In the genomic region with DNA sequence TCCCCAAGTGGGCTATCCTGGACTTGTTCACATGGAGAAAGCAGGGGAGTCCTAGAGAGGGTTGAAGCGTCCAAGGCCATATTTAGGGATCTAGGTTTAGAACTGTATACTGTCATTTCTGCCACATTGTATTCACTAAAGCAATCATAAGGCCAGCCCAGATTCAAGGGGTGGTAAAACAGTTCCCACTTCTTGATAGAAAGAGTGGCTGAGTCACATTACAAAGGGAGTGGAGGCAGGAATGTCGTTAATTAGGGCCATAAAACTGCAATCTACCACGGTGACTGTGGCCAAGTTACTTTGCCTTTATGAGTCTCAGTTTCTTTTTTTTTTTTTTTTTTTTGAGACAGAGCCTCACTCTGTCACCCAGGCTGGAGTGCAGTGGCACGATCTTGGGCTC, we compare ENCODE assay signal across 1 cellular context.
TF ChIP-seq lines count a peak whose summit lies in the region.

No MANE protein-coding gene starts in this region.

TF ChIP-seq in HEK293, 187 proteins besides CTCF, POLR2A, EP300 and RAD21 (continued from another document and continues in another):
- TF ChIP-seq, protein P1, sequence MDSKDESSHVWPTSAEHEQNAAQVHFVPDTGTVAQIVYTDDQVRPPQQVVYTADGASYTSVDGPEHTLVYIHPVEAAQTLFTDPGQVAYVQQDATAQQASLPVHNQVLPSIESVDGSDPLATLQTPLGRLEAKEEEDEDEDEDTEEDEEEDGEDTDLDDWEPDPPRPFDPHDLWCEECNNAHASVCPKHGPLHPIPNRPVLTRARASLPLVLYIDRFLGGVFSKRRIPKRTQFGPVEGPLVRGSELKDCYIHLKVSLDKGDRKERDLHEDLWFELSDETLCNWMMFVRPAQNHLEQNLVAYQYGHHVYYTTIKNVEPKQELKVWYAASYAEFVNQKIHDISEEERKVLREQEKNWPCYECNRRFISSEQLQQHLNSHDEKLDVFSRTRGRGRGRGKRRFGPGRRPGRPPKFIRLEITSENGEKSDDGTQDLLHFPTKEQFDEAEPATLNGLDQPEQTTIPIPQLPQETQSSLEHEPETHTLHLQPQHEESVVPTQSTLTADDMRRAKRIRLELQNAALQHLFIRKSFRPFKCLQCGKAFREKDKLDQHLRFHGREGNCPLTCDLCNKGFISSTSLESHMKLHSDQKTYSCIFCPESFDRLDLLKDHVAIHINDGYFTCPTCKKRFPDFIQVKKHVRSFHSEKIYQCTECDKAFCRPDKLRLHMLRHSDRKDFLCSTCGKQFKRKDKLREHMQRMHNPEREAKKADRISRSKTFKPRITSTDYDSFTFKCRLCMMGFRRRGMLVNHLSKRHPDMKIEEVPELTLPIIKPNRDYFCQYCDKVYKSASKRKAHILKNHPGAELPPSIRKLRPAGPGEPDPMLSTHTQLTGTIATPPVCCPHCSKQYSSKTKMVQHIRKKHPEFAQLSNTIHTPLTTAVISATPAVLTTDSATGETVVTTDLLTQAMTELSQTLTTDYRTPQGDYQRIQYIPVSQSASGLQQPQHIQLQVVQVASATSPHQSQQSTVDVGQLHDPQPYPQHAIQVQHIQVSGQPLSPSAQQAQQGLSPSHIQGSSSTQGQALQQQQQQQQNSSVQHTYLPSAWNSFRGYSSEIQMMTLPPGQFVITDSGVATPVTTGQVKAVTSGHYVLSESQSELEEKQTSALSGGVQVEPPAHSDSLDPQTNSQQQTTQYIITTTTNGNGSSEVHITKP (tag by site-specific recombination; IDR thresholded peaks at IDR 0.05), result peak; percentile 94
- no peak for TF ChIP-seq ZNF221 (tag by site-specific recombination; IDR thresholded peaks at IDR 0.05; ENCODE audit: borderline replicate concordance)
- TF ChIP-seq ZNF785 (tag by site-specific recombination; IDR thresholded peaks at IDR 0.05), result no peak
- TF ChIP-seq MZF1 (tag by site-specific recombination; IDR thresholded peaks at IDR 0.05; ENCODE audit: borderline replicate concordance), result peak; percentile 58; the same call in 1 of the 2 replicates
- no peak for TF ChIP-seq ZNF292 (tag by site-specific recombination; IDR thresholded peaks at IDR 0.05; ENCODE audit: borderline replicate concordance, low read depth)
- peak; percentile 68 for TF ChIP-seq PRDM1 (tag by site-specific recombination; IDR thresholded peaks at IDR 0.05)
- no peak for TF ChIP-seq HOXD13 (CRISPR knock-in tag; IDR thresholded peaks at IDR 0.05; ENCODE audit: borderline replicate concordance)
- TF ChIP-seq ZNF549 (tag by site-specific recombination; IDR thresholded peaks at IDR 0.05), result no peak
- TF ChIP-seq, protein P2, sequence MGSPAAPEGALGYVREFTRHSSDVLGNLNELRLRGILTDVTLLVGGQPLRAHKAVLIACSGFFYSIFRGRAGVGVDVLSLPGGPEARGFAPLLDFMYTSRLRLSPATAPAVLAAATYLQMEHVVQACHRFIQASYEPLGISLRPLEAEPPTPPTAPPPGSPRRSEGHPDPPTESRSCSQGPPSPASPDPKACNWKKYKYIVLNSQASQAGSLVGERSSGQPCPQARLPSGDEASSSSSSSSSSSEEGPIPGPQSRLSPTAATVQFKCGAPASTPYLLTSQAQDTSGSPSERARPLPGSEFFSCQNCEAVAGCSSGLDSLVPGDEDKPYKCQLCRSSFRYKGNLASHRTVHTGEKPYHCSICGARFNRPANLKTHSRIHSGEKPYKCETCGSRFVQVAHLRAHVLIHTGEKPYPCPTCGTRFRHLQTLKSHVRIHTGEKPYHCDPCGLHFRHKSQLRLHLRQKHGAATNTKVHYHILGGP (tag by site-specific recombination; IDR thresholded peaks at IDR 0.05), result no peak
- no peak for TF ChIP-seq ZNF76 (tag by site-specific recombination; IDR thresholded peaks at IDR 0.05; ENCODE audit: borderline replicate concordance, low read depth)
- no peak for TF ChIP-seq SALL2 (tag by site-specific recombination; IDR thresholded peaks at IDR 0.05; ENCODE audit: borderline replicate concordance)
- no peak for TF ChIP-seq ZNF239 (tag by site-specific recombination; IDR thresholded peaks at IDR 0.05)
- 0 out of 2 replicates have a peak, but pooled peaks have one; percentile 33 for TF ChIP-seq ZNF341 (tag by site-specific recombination; IDR thresholded peaks at IDR 0.05; ENCODE audit: low read depth)
- no peak for TF ChIP-seq SETDB1 (IDR thresholded peaks at IDR 0.05; ENCODE audit: insufficient read length, low read length)
- no peak for TF ChIP-seq ZNF473 (tag by site-specific recombination; IDR thresholded peaks at IDR 0.05)
- TF ChIP-seq ZNF791 (tag by site-specific recombination; IDR thresholded peaks at IDR 0.05), result no peak
- no peak for TF ChIP-seq ZNF311 (tag by site-specific recombination; IDR thresholded peaks at IDR 0.05; ENCODE audit: borderline replicate concordance)
- TF ChIP-seq ZNF670 (tag by site-specific recombination; IDR thresholded peaks at IDR 0.05; ENCODE audit: low read depth), result no peak
- TF ChIP-seq ZNF416 (tag by site-specific recombination; IDR thresholded peaks at IDR 0.05), result no peak
- no peak for TF ChIP-seq ZNF555 (tag by site-specific recombination; conservative IDR thresholded peaks at IDR 0.05)
- TF ChIP-seq ZNF335 (tag by site-specific recombination; conservative IDR thresholded peaks at IDR 0.05), result peak; percentile 53
- no peak for TF ChIP-seq ZNF561 (tag by site-specific recombination; IDR thresholded peaks at IDR 0.05; ENCODE audit: borderline replicate concordance)
- TF ChIP-seq, protein P3, sequence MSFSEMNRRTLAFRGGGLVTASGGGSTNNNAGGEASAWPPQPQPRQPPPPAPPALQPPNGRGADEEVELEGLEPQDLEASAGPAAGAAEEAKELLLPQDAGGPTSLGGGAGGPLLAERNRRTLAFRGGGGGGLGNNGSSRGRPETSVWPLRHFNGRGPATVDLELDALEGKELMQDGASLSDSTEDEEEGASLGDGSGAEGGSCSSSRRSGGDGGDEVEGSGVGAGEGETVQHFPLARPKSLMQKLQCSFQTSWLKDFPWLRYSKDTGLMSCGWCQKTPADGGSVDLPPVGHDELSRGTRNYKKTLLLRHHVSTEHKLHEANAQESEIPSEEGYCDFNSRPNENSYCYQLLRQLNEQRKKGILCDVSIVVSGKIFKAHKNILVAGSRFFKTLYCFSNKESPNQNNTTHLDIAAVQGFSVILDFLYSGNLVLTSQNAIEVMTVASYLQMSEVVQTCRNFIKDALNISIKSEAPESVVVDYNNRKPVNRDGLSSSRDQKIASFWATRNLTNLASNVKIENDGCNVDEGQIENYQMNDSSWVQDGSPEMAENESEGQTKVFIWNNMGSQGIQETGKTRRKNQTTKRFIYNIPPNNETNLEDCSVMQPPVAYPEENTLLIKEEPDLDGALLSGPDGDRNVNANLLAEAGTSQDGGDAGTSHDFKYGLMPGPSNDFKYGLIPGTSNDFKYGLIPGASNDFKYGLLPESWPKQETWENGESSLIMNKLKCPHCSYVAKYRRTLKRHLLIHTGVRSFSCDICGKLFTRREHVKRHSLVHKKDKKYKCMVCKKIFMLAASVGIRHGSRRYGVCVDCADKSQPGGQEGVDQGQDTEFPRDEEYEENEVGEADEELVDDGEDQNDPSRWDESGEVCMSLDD (tag by site-specific recombination; IDR thresholded peaks at IDR 0.05), result 0 out of 2 replicates have a peak, but pooled peaks have one; percentile 14
- TF ChIP-seq SP7 (tag by site-specific recombination; IDR thresholded peaks at IDR 0.05), result peak; percentile 84
- TF ChIP-seq ZNF596 (tag by site-specific recombination; IDR thresholded peaks at IDR 0.05), result no peak
- no peak for TF ChIP-seq REPIN1 (tag by site-specific recombination; IDR thresholded peaks at IDR 0.05; ENCODE audit: low read depth)
- TF ChIP-seq BCL11B (tag by site-specific recombination; IDR thresholded peaks at IDR 0.05; ENCODE audit: low read depth), result no peak
- TF ChIP-seq, protein P4, sequence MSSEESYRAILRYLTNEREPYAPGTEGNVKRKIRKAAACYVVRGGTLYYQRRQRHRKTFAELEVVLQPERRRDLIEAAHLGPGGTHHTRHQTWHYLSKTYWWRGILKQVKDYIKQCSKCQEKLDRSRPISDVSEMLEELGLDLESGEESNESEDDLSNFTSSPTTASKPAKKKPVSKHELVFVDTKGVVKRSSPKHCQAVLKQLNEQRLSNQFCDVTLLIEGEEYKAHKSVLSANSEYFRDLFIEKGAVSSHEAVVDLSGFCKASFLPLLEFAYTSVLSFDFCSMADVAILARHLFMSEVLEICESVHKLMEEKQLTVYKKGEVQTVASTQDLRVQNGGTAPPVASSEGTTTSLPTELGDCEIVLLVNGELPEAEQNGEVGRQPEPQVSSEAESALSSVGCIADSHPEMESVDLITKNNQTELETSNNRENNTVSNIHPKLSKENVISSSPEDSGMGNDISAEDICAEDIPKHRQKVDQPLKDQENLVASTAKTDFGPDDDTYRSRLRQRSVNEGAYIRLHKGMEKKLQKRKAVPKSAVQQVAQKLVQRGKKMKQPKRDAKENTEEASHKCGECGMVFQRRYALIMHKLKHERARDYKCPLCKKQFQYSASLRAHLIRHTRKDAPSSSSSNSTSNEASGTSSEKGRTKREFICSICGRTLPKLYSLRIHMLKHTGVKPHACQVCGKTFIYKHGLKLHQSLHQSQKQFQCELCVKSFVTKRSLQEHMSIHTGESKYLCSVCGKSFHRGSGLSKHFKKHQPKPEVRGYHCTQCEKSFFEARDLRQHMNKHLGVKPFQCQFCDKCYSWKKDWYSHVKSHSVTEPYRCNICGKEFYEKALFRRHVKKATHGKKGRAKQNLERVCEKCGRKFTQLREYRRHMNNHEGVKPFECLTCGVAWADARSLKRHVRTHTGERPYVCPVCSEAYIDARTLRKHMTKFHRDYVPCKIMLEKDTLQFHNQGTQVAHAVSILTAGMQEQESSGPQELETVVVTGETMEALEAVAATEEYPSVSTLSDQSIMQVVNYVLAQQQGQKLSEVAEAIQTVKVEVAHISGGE (tag by site-specific recombination; conservative IDR thresholded peaks at IDR 0.05; ENCODE audit: low read depth), result no peak
- no peak for TF ChIP-seq MEIS1 (CRISPR knock-in tag; IDR thresholded peaks at IDR 0.05; ENCODE audit: borderline replicate concordance)
- TF ChIP-seq, protein P5, sequence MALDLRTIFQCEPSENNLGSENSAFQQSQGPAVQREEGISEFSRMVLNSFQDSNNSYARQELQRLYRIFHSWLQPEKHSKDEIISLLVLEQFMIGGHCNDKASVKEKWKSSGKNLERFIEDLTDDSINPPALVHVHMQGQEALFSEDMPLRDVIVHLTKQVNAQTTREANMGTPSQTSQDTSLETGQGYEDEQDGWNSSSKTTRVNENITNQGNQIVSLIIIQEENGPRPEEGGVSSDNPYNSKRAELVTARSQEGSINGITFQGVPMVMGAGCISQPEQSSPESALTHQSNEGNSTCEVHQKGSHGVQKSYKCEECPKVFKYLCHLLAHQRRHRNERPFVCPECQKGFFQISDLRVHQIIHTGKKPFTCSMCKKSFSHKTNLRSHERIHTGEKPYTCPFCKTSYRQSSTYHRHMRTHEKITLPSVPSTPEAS (tag by site-specific recombination; IDR thresholded peaks at IDR 0.05), result no peak
- TF ChIP-seq, protein P6, sequence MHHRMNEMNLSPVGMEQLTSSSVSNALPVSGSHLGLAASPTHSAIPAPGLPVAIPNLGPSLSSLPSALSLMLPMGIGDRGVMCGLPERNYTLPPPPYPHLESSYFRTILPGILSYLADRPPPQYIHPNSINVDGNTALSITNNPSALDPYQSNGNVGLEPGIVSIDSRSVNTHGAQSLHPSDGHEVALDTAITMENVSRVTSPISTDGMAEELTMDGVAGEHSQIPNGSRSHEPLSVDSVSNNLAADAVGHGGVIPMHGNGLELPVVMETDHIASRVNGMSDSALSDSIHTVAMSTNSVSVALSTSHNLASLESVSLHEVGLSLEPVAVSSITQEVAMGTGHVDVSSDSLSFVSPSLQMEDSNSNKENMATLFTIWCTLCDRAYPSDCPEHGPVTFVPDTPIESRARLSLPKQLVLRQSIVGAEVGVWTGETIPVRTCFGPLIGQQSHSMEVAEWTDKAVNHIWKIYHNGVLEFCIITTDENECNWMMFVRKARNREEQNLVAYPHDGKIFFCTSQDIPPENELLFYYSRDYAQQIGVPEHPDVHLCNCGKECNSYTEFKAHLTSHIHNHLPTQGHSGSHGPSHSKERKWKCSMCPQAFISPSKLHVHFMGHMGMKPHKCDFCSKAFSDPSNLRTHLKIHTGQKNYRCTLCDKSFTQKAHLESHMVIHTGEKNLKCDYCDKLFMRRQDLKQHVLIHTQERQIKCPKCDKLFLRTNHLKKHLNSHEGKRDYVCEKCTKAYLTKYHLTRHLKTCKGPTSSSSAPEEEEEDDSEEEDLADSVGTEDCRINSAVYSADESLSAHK (tag by site-specific recombination; IDR thresholded peaks at IDR 0.05), result no peak
- TF ChIP-seq, protein P7, sequence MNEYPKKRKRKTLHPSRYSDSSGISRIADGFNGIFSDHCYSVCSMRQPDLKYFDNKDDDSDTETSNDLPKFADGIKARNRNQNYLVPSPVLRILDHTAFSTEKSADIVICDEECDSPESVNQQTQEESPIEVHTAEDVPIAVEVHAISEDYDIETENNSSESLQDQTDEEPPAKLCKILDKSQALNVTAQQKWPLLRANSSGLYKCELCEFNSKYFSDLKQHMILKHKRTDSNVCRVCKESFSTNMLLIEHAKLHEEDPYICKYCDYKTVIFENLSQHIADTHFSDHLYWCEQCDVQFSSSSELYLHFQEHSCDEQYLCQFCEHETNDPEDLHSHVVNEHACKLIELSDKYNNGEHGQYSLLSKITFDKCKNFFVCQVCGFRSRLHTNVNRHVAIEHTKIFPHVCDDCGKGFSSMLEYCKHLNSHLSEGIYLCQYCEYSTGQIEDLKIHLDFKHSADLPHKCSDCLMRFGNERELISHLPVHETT (tag by site-specific recombination; IDR thresholded peaks at IDR 0.05), result 0 out of 2 replicates have a peak, but pooled peaks have one; percentile 19
- no peak for TF ChIP-seq BCL11A (tag by site-specific recombination; IDR thresholded peaks at IDR 0.05; ENCODE audit: low read depth)
- TF ChIP-seq ZNF19 (tag by site-specific recombination; IDR thresholded peaks at IDR 0.05; ENCODE audit: low read depth), result no peak
- TF ChIP-seq ZNF350 (tag by site-specific recombination; IDR thresholded peaks at IDR 0.05), result no peak
- TF ChIP-seq KLF8 (tag by site-specific recombination; IDR thresholded peaks at IDR 0.05), result 0 out of 2 replicates have a peak, but pooled peaks have one; percentile 35
- TF ChIP-seq, protein P8, sequence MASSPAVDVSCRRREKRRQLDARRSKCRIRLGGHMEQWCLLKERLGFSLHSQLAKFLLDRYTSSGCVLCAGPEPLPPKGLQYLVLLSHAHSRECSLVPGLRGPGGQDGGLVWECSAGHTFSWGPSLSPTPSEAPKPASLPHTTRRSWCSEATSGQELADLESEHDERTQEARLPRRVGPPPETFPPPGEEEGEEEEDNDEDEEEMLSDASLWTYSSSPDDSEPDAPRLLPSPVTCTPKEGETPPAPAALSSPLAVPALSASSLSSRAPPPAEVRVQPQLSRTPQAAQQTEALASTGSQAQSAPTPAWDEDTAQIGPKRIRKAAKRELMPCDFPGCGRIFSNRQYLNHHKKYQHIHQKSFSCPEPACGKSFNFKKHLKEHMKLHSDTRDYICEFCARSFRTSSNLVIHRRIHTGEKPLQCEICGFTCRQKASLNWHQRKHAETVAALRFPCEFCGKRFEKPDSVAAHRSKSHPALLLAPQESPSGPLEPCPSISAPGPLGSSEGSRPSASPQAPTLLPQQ (tag by site-specific recombination; IDR thresholded peaks at IDR 0.05), result 0 out of 2 replicates have a peak, but pooled peaks have one; percentile 16
- TF ChIP-seq, protein P9, sequence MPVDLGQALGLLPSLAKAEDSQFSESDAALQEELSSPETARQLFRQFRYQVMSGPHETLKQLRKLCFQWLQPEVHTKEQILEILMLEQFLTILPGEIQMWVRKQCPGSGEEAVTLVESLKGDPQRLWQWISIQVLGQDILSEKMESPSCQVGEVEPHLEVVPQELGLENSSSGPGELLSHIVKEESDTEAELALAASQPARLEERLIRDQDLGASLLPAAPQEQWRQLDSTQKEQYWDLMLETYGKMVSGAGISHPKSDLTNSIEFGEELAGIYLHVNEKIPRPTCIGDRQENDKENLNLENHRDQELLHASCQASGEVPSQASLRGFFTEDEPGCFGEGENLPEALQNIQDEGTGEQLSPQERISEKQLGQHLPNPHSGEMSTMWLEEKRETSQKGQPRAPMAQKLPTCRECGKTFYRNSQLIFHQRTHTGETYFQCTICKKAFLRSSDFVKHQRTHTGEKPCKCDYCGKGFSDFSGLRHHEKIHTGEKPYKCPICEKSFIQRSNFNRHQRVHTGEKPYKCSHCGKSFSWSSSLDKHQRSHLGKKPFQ (tag by site-specific recombination; IDR thresholded peaks at IDR 0.05), result peak; percentile 95
- no peak for TF ChIP-seq ZSCAN16 (tag by site-specific recombination; IDR thresholded peaks at IDR 0.05)
